13 cellular contexts compared by ENCODE assay signal in genomic region chr20:46350986-46351267, GRCh38. TPM values are rescaled to one million over a fixed set of nuclear protein-coding genes. Genes with fewer than 3 reads are reported as not detected.
A peak's percentile ranks its signal among the peaks of the same experiment; 100 is the strongest.
DNase-seq lines count a peak whose midpoint lies in the region; ATAC-seq and TF ChIP-seq lines count a peak whose summit lies in the region.
"Had no signal": no experiment of that assay in that cellular context is flagged by ENCODE, and none has a peak within 500 bp of the region (broad histone marks: within the 10 kb centered on the region; RNA-seq: fewer than 3 reads in every experiment).

No MANE protein-coding gene starts in this region.

- TF ChIP-seq CTCF in DOHH2 (IDR thresholded peaks at IDR 0.05; ENCODE audit: low read depth, low read length, poor library complexity, severe bottlenecking) = no peak
- TF ChIP-seq CTCF in OCI-LY1 (IDR thresholded peaks at IDR 0.05; ENCODE audit: low read length) = no peak

- H3K79me1 ChIP-seq in neuronal stem cell (ENCODE audit: low read depth, low read length) = no peaks in the 10 kb centered on the region

- no peak overlapping the region for H2BK15ac ChIP-seq in neuronal stem cell (ENCODE audit: low read length)

- H3K9me3 ChIP-seq in DOHH2 (ENCODE audit: control insufficient read depth, insufficient read depth, low read length) (no peaks in the 10 kb centered on the region), OCI-LY1 (ENCODE audit: low read length) (no peaks in the 10 kb centered on the region), neuronal stem cell (replicated peaks in 1 of 2; ENCODE audit: control insufficient read depth in 2 of 2, insufficient read depth in 1 of 2, low read depth in 1 of 2, low read length in 2 of 2) (no peaks in the 10 kb centered on the region)

- peak overlapping the region; percentile 85 for H4K8ac ChIP-seq in neuronal stem cell (ENCODE audit: low read depth, low read length)

- no peak overlapping the region for H2BK120ac ChIP-seq in neuronal stem cell (ENCODE audit: low read depth, low read length)

- H3K23ac ChIP-seq in neuronal stem cell (ENCODE audit: low read depth, low read length, poor library complexity) = no peak overlapping the region

- no peak for ATAC-seq in GM18867 (IDR thresholded peaks at IDR 0.05; ENCODE audit: unreplicated experiment)
- ATAC-seq in HG02610 (IDR thresholded peaks at IDR 0.05; ENCODE audit: unreplicated experiment) = no peak

- H3K79me2 ChIP-seq in DOHH2 (ENCODE audit: control insufficient read depth, low read length) (no peaks in the 10 kb centered on the region), OCI-LY1 (ENCODE audit: insufficient read depth, low read length) (no peaks in the 10 kb centered on the region)

- no peak overlapping the region for H3K4ac ChIP-seq in neuronal stem cell (ENCODE audit: low read length)

- H3K9ac ChIP-seq in OCI-LY1 (ENCODE audit: low read length) (no peak overlapping the region; the same call in 1 of the 2 replicates), neuronal stem cell (ENCODE audit: low read depth, low read length, poor library complexity) (no peak overlapping the region)

- no peak overlapping the region for H2BK12ac ChIP-seq in neuronal stem cell (ENCODE audit: low read length)

- peak overlapping the region; percentile 76 for H3K18ac ChIP-seq in neuronal stem cell (ENCODE audit: low read length)

- H3K9me2 ChIP-seq in DOHH2 (replicated peaks; ENCODE audit: control insufficient read depth, low read length) (no peaks in the 10 kb centered on the region), OCI-LY1 (ENCODE audit: low read depth, low read length) (no peaks in the 10 kb centered on the region)

- WGBS in neuronal stem cell (ENCODE audit: extremely low coverage in 2 of 2, insufficient read length in 2 of 2, insufficient replicate concordance in 1 of 2), 2 donors = no CpG with 5 or more reads among the region's 8 CpGs

- no peak overlapping the region for H2AK5ac ChIP-seq in neuronal stem cell (ENCODE audit: low read depth, low read length)

- DNase-seq in neuronal stem cell (ENCODE audit: low spot score) (peak; percentile 68), A172 (ENCODE audit: low spot score) (no peak), NK-92 (lab: John Stamatoyannopoulos, UW; ENCODE audit: unreplicated experiment) (no peak)
- DNase-seq: activated CD4-positive, CD25-positive, alpha-beta regulatory T cell; DND-41; naive B cell; NCI-H2107 had no signal

- H3K4me3 ChIP-seq in DOHH2 (ENCODE audit: low read length) = no peak overlapping the region
- H3K4me3 ChIP-seq in OCI-LY1 (ENCODE audit: low read depth, low read length, poor library complexity, severe bottlenecking) = no peak overlapping the region
- H3K4me3 ChIP-seq in neuronal stem cell (ENCODE audit: low read length in 2 of 2) = no peak overlapping the region

- H3K36me3 ChIP-seq in DOHH2 (ENCODE audit: control insufficient read depth, low read length) (peaks cover 11% of the 10 kb centered on the region), OCI-LY1 (ENCODE audit: insufficient read depth, low read length) (peaks cover 16% of the 10 kb centered on the region; the same call in 1 of the 2 replicates), neuronal stem cell (replicated peaks in 1 of 2; ENCODE audit: control insufficient read depth in 2 of 2, insufficient read depth in 2 of 2, low read length in 2 of 2) (peaks cover 10 to 29% of the 10 kb centered on the region in 2 donors)

- H2AFZ ChIP-seq in OCI-LY1 (ENCODE audit: low read length) (no peak overlapping the region), neuronal stem cell (ENCODE audit: low read length) (peak overlapping the region; percentile 69)

- H3F3A ChIP-seq in DOHH2 (ENCODE audit: control insufficient read depth, insufficient read depth) (no peaks in the 10 kb centered on the region), OCI-LY1 (ENCODE audit: insufficient read depth, low read length) (0 out of 2 replicates have a peak, but pooled peaks cover 2% of the 10 kb centered on the region)

- H3K27ac ChIP-seq in DOHH2 (ENCODE audit: low read depth, low read length) = no peak overlapping the region
- peak overlapping the region; percentile 41 for H3K27ac ChIP-seq in OCI-LY1 (ENCODE audit: low read depth, low read length, poor library complexity, severe bottlenecking)
- peak overlapping the region; percentile 75 for H3K27ac ChIP-seq in cingulate gyrus (ENCODE audit: low read depth, low read length)
- H3K27ac ChIP-seq in neuronal stem cell (replicated peaks; ENCODE audit: low read length) = peak overlapping the region; percentile 90

- H3K4me1 ChIP-seq in DOHH2 (ENCODE audit: control insufficient read depth, low read length) = peaks cover 24% of the 10 kb centered on the region
- H3K4me1 ChIP-seq in OCI-LY1 (ENCODE audit: insufficient read depth, low read length, severe bottlenecking) = peaks cover 19% of the 10 kb centered on the region
- H3K4me1 ChIP-seq in neuronal stem cell (ENCODE audit: control insufficient read depth in 2 of 2, insufficient read depth in 1 of 2, low read depth in 1 of 2, low read length in 2 of 2) = peaks cover 33 to 41% of the 10 kb centered on the region in 2 donors

- no peak overlapping the region for H2BK5ac ChIP-seq in neuronal stem cell (ENCODE audit: low read length)

- no peak overlapping the region for H4K91ac ChIP-seq in neuronal stem cell (ENCODE audit: low read depth, low read length, poor library complexity)

- H3K14ac ChIP-seq in neuronal stem cell (ENCODE audit: low read length) = no peak overlapping the region

- H4K20me1 ChIP-seq in DOHH2 (ENCODE audit: control insufficient read depth, insufficient read depth, low read depth, low read length) (no peaks in the 10 kb centered on the region), OCI-LY1 (ENCODE audit: insufficient read depth, low read length) (no peaks in the 10 kb centered on the region)

- H3K4me2 ChIP-seq in DOHH2 (ENCODE audit: low read length) (peak overlapping the region; percentile 57; the same call in 1 of the 2 replicates), OCI-LY1 (ENCODE audit: low read length) (no peak overlapping the region), neuronal stem cell (ENCODE audit: insufficient read depth, low read length, poor library complexity, severe bottlenecking) (no peak overlapping the region)

- H3K27me3 ChIP-seq in DOHH2 (ENCODE audit: control insufficient read depth, low read length) (no peaks in the 10 kb centered on the region), OCI-LY1 (ENCODE audit: insufficient read depth, low read length) (no peaks in the 10 kb centered on the region), neuronal stem cell (ENCODE audit: control insufficient read depth in 3 of 3, insufficient read depth in 3 of 3, low read depth in 1 of 3, low read length in 3 of 3) (no peaks in the 10 kb centered on the region)

RNA-seq across cellular contexts. Expression of gene CDH22, which starts 42.6 kb away (rescaled TPM):
- 0.20 TPM for polyA plus RNA-seq in neuronal stem cell (2013, experiment 1 of 2)
- polyA plus RNA-seq in neuronal stem cell (2013, experiment 2 of 2) = 0.19 TPM
- not detected in 2 replicates for total RNA-seq in A172 (2014; rRNA removed; shearing (Covaris generic))
- total RNA-seq: subcutaneous adipose tissue had no signal

RNA-seq across cellular contexts. Expression of gene ELMO2, which starts 55.5 kb away (rescaled TPM):
- 34.2 TPM for polyA plus RNA-seq in neuronal stem cell (2013, experiment 1 of 2)
- polyA plus RNA-seq in neuronal stem cell (2013, experiment 2 of 2) = 32.1 TPM
- 33.4 and 44.9 TPM in 2 replicates for total RNA-seq in A172 (2014; rRNA removed; shearing (Covaris generic))
